In the genomic region with DNA sequence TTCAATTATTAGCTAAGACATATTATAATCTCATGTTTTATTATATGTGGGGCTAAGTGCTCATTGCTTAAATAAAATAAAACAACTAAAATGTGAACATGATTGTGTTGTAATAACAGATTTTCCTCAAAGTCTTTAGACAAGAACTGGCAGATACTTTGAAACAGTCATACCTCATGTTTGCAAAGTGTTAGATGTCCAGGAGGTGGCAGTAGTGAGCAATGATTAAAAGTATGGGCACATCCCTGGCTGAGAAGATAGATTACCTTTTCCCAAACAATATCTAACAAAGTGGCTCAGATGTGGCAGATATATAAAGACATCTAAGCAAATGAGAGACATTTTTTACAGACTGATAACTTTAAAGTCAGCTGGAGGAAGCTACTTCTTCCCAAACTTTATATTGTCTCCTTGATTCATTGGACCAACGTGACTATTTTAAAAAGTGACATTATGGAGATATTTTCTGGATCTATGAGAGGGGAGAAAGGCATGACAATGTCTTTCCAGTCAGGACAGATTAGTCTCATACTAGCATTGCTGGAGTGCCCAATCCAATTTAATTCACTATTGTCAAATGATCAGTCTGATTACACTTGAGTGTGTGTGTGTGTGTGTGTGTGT, we compare ENCODE assay signal across 8 cellular contexts.
DNase-seq lines count a peak whose midpoint lies in the region; ATAC-seq and TF ChIP-seq lines count a peak whose summit lies in the region.

No MANE protein-coding gene starts in this region.

- peaks cover 20% of the 10 kb centered on the region for H3K27me3 Mint-ChIP-seq in activated T-helper 1 cell treated with anti-CD3 and anti-CD28 coated beads, Interleukin-12 subunit alpha, Interleukin-12 subunit beta, Interleukin-2, Interleukin-4 antibody, amounts not matched to agents 30 ng/mL and 10 ng/mL and 1 ng/mL, durations not matched to agents 14 hours and 24 hours and 36 hours (ENCODE audit: insufficient read depth)

- intact Hi-C loops in activated T-helper 1 cell treated with anti-CD3 and anti-CD28 coated beads, Interleukin-12 subunit alpha, Interleukin-12 subunit beta, Interleukin-2, Interleukin-4 antibody, amounts not matched to agents 30 ng/mL and 10 ng/mL and 1 ng/mL, durations not matched to agents 14 hours and 24 hours and 36 hours (cut with micrococcal nuclease): loop anchor here (1.0 to 5.0 kb wide), 3 partner anchors 61 to 926 kb away; no protein-coding TSS in a partner anchor
- intact Hi-C loops in heart right ventricle (cut with DNase I): no loop called here

- CTCF ChIA-PET in BJ (lab: Yijun Ruan, JAX): interaction anchor here (0.8 to 1.7 kb wide), 10 partner anchors 13 to 693 kb away, joined by 3 to 6 read pairs (median 3); no protein-coding TSS in a partner anchor

- no peak overlapping the region for H3K4me3 ChIP-seq in BJ (ENCODE audit: low read depth, low read length)
- H3K4me3 ChIP-seq in heart right ventricle: no peak overlapping the region

- peak; percentile 76 for TF ChIP-seq CTCF in BJ (IDR thresholded peaks at IDR 0.05; ENCODE audit: insufficient read depth, low read depth, low read length)
- TF ChIP-seq CTCF in heart right ventricle (IDR thresholded peaks at IDR 0.05): peak; percentile 38 to 74 (median 66)

- H3K9me3 Mint-ChIP-seq in activated T-helper 1 cell treated with anti-CD3 and anti-CD28 coated beads, Interleukin-12 subunit alpha, Interleukin-12 subunit beta, Interleukin-2, Interleukin-4 antibody, amounts not matched to agents 30 ng/mL and 10 ng/mL and 1 ng/mL, durations not matched to agents 14 hours and 24 hours and 36 hours: no peaks in the 10 kb centered on the region

- no peaks in the 10 kb centered on the region for H3K4me1 Mint-ChIP-seq in activated T-helper 1 cell treated with anti-CD3 and anti-CD28 coated beads, Interleukin-12 subunit alpha, Interleukin-12 subunit beta, Interleukin-2, Interleukin-4 antibody, amounts not matched to agents 30 ng/mL and 10 ng/mL and 1 ng/mL, durations not matched to agents 14 hours and 24 hours and 36 hours (ENCODE audit: low read depth)

- DNase-seq in BJ (ENCODE audit: low read depth): no peak
- DNase-seq in NCI-H2227 treated with DMSO at 0.1 percent for 48 hours (lab: John Stamatoyannopoulos, UW): peak; percentile 12
- DNase-seq in activated T-helper 1 cell treated with anti-CD3 and anti-CD28 coated beads, Interleukin-12 subunit alpha, Interleukin-12 subunit beta, Interleukin-2, Interleukin-4 antibody, amounts not matched to agents 30 ng/mL and 10 ng/mL and 1 ng/mL, durations not matched to agents 14 hours and 24 hours and 36 hours (ENCODE audit: low spot score): peak; percentile 4
- peak in 1 of 2 donors; percentile 19 for DNase-seq in heart right ventricle
- DNase-seq in stimulated activated CD4-positive, alpha-beta T cell treated with anti-CD3 and anti-CD28 coated beads, Interleukin-15, amount 100 ng/mL, for 48 hours (ENCODE audit: low read depth in 2 of 2): peak; percentile 5 to 35

- H3K27ac ChIP-seq in heart right ventricle: no peak overlapping the region

- ATAC-seq in GM18502 (IDR thresholded peaks at IDR 0.05; ENCODE audit: poor library complexity, unreplicated experiment) (peak; percentile 83), HG02885 (IDR thresholded peaks at IDR 0.05; ENCODE audit: poor library complexity, unreplicated experiment) (peak; percentile 74), heart right ventricle (no peak), GM19023 (IDR thresholded peaks at IDR 0.05; ENCODE audit: unreplicated experiment) (no peak)

- H3K36me3 Mint-ChIP-seq in activated T-helper 1 cell treated with anti-CD3 and anti-CD28 coated beads, Interleukin-12 subunit alpha, Interleukin-12 subunit beta, Interleukin-2, Interleukin-4 antibody, amounts not matched to agents 30 ng/mL and 10 ng/mL and 1 ng/mL, durations not matched to agents 14 hours and 24 hours and 36 hours (ENCODE audit: low read depth): no peaks in the 10 kb centered on the region

- H3K27me3 ChIP-seq in BJ (ENCODE audit: control insufficient read depth, insufficient read depth, low read length) (no peaks in the 10 kb centered on the region), heart right ventricle (no peaks in the 10 kb centered on the region)

- 0 to 81% methylated on average over 1 of the region's 1 CpG for WGBS in heart right ventricle, 2 donors

- peaks cover 0 to 22% (median 10%) of the 10 kb centered on the region in 9 donors for H3K4me1 ChIP-seq in heart right ventricle

- no peak overlapping the region for H3K27ac Mint-ChIP-seq in activated T-helper 1 cell treated with anti-CD3 and anti-CD28 coated beads, Interleukin-12 subunit alpha, Interleukin-12 subunit beta, Interleukin-2, Interleukin-4 antibody, amounts not matched to agents 30 ng/mL and 10 ng/mL and 1 ng/mL, durations not matched to agents 14 hours and 24 hours and 36 hours

- H3K36me3 ChIP-seq in BJ (ENCODE audit: control insufficient read depth, insufficient read depth, low read length): no peaks in the 10 kb centered on the region
- H3K36me3 ChIP-seq in heart right ventricle: no peaks in the 10 kb centered on the region

- no peaks in the 10 kb centered on the region for H3K9me3 ChIP-seq in heart right ventricle

- POLR2A ChIA-PET in BJ (lab: Charles Lee): no interaction called here

- no peak overlapping the region for H3K4me3 Mint-ChIP-seq in activated T-helper 1 cell treated with anti-CD3 and anti-CD28 coated beads, Interleukin-12 subunit alpha, Interleukin-12 subunit beta, Interleukin-2, Interleukin-4 antibody, amounts not matched to agents 30 ng/mL and 10 ng/mL and 1 ng/mL, durations not matched to agents 14 hours and 24 hours and 36 hours

Comparison
In these comparisons a context has a peak if more than half of its experiments do, and no peak if none do; other contexts are left out.
1. ATAC-seq: peak in GM18502 (single experiment) and HG02885 (single experiment); none in heart right ventricle (0 of 8) and GM19023 (single experiment).